Comparison of ENCODE assay signal across 31 cellular contexts in the genomic region with DNA sequence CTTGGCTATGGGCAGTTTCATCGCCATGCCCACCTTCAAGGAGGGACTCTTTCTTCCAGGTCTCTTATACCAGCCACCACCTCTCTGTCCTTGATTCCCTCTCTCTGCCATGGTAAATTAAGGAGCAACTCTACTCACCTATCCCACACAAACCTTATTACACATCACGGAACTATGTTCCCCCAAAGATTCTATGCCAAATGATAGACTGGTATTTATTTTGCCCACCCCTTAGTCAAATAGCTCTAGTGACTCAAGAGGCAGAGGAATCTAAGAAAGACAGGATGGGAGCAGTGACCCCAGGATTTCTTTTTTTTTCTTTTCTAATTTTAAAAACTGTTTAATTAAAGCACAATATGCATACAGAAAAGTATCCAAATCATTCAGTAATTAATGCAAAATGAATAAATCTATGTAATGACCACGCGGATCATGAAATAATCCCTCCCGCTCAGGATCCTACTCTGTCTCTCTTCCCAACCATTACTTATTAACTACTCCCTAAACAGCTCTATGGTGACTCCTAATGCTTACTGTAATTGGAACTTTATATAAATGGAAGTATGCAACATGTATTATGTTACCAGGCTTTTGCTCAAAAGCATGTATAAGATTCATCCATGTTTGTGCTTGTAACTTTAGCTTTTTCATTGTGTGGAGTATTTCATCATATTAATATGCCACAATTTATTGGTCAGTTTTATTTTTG.
"Had no signal": no experiment of that assay in that cellular context is flagged by ENCODE, and none has a peak within 500 bp of the region (broad histone marks: within the 10 kb centered on the region; RNA-seq: fewer than 3 reads in every experiment).

No MANE protein-coding gene starts in this region.

- DNase-seq: activated B cell treated with CpG ODN at 0.5 μM for 24 hours; activated CD4-positive, alpha-beta T cell treated with anti-CD3 and anti-CD28 coated beads for 48 hours; activated CD4-positive, alpha-beta T cell treated with anti-CD3 and anti-CD28 coated beads, Interleukin-2, amount 50 U/mL, for 1 hour; activated CD4-positive, alpha-beta T cell treated with anti-CD3 and anti-CD28 coated beads, Interleukin-2, amount 50 U/mL, for 48 hours; activated CD8-positive, alpha-beta memory T cell treated with anti-CD3 and anti-CD28 coated beads, Interleukin-2, amount 50 U/mL, for 48 hours; activated CD8-positive, alpha-beta T cell treated with anti-CD3 and anti-CD28 coated beads for 36 hours; activated gamma-delta T cell; activated naive CD4-positive, alpha-beta T cell; activated naive CD4-positive, alpha-beta T cell treated with anti-CD3 and anti-CD28 coated beads, Interleukin-2, amount 10 ng/mL, durations not matched to agents 7 days and 5 days; activated naive CD8-positive, alpha-beta T cell treated with anti-CD3 and anti-CD28 coated beads, Interleukin-2, amount 10 ng/mL, durations not matched to agents 7 days and 5 days; activated T-cell treated with anti-CD3 and anti-CD28 coated beads for 4 hours; activated T-cell treated with anti-CD3 and anti-CD28 coated beads, Interleukin-2, amount 50 U/mL, for 24 hours; activated T-cell treated with anti-CD3 and anti-CD28 coated beads, Interleukin-2, amount 50 U/mL, for 72 hours; central memory CD4-positive, alpha-beta T cell; cerebellar nuclear complex; colonic mucosa; effector CD8-positive, alpha-beta T cell; esophagus squamous epithelium; foreskin fibroblast; glutamatergic neuron; heart left ventricle; T-helper 17 cell; T1000; WERI-Rb-1 had no signal

- H3K27me3 Mint-ChIP-seq: activated B cell treated with CpG ODN at 0.5 μM for 24 hours, T-helper 17 cell had no signal

- FAIRE-seq: endometrium, endothelial cell of umbilical vein, frontal cortex had no signal

- H3K9me3 Mint-ChIP-seq: activated naive CD8-positive, alpha-beta T cell treated with anti-CD3 and anti-CD28 coated beads, Interleukin-2, amount 10 ng/mL, durations not matched to agents 7 days and 5 days; T-helper 2 cell treated with Interferon-gamma antibody and Interleukin-4, amounts not matched to agents 5 μg/mL and 100 μg/mL, for 36 hours had no signal

- H3K4me3 Mint-ChIP-seq: activated B cell treated with CpG ODN at 0.5 μM for 24 hours; activated CD8-positive, alpha-beta T cell treated with anti-CD3 and anti-CD28 coated beads for 36 hours; activated naive CD4-positive, alpha-beta T cell treated with anti-CD3 and anti-CD28 coated beads, Interleukin-2, amount 10 ng/mL, durations not matched to agents 7 days and 5 days; activated naive CD8-positive, alpha-beta T cell treated with anti-CD3 and anti-CD28 coated beads, Interleukin-2, amount 10 ng/mL, durations not matched to agents 7 days and 5 days; activated T-cell treated with anti-CD3 and anti-CD28 coated beads, Interleukin-2, amount 50 U/mL, for 24 hours; activated T-cell treated with anti-CD3 and anti-CD28 coated beads, Interleukin-2, amount 50 U/mL, for 72 hours; brain; T-helper 17 cell; T-helper 2 cell treated with Interferon-gamma antibody and Interleukin-4, amounts not matched to agents 5 μg/mL and 100 μg/mL, for 36 hours had no signal

- ATAC-seq: activated CD4-positive, CD25-positive, alpha-beta regulatory T cell treated with anti-CD3 and anti-CD28 coated beads, Interleukin-2, amount 50 U/mL, for 24 hours; activated CD8-positive, alpha-beta T cell treated with anti-CD3 and anti-CD28 coated beads for 36 hours; activated naive CD4-positive, alpha-beta T cell treated with anti-CD3 and anti-CD28 coated beads, Interleukin-2, amount 50 U/mL, for 72 hours; activated T-cell treated with anti-CD3 and anti-CD28 coated beads, Interleukin-2, amount 50 U/mL, for 72 hours; heart left ventricle; T-helper 17 cell had no signal

- H3K36me3 Mint-ChIP-seq: activated naive CD4-positive, alpha-beta T cell treated with anti-CD3 and anti-CD28 coated beads, Interleukin-2, amount 10 ng/mL, durations not matched to agents 7 days and 5 days; activated naive CD8-positive, alpha-beta T cell treated with anti-CD3 and anti-CD28 coated beads, Interleukin-2, amount 10 ng/mL, durations not matched to agents 7 days and 5 days; brain had no signal

- H3K27ac Mint-ChIP-seq: activated B cell treated with CpG ODN at 0.5 μM for 24 hours; activated CD8-positive, alpha-beta T cell treated with anti-CD3 and anti-CD28 coated beads for 36 hours; activated naive CD4-positive, alpha-beta T cell treated with anti-CD3 and anti-CD28 coated beads, Interleukin-2, amount 10 ng/mL, durations not matched to agents 7 days and 5 days; activated naive CD4-positive, alpha-beta T cell treated with anti-CD3 and anti-CD28 coated beads, Interleukin-2, amount 50 U/mL, for 72 hours; activated naive CD8-positive, alpha-beta T cell treated with anti-CD3 and anti-CD28 coated beads, Interleukin-2, amount 10 ng/mL, durations not matched to agents 7 days and 5 days; activated T-cell treated with anti-CD3 and anti-CD28 coated beads, Interleukin-2, amount 50 U/mL, for 24 hours; activated T-cell treated with anti-CD3 and anti-CD28 coated beads, Interleukin-2, amount 50 U/mL, for 72 hours; brain; T-helper 17 cell; T-helper 2 cell treated with Interferon-gamma antibody and Interleukin-4, amounts not matched to agents 5 μg/mL and 100 μg/mL, for 36 hours had no signal

- H3K4me1 Mint-ChIP-seq: activated B cell treated with CpG ODN at 0.5 μM for 24 hours; activated naive CD4-positive, alpha-beta T cell treated with anti-CD3 and anti-CD28 coated beads, Interleukin-2, amount 10 ng/mL, durations not matched to agents 7 days and 5 days; activated naive CD8-positive, alpha-beta T cell treated with anti-CD3 and anti-CD28 coated beads, Interleukin-2, amount 10 ng/mL, durations not matched to agents 7 days and 5 days; brain; T-helper 17 cell had no signal
